Comparison of ENCODE assay signal across 1 cellular context in genomic region chr12:22624908-22625646, GRCh38.
TF ChIP-seq lines count a peak whose summit lies in the region.

ETNK1 (plus strand) TSS chr12:22625171; CDS start chr12:22625431, 260 bp downstream.

TF ChIP-seq in K562, 482 proteins besides CTCF, POLR2A, EP300 and RAD21 (continued from another document and continues in another):
- TF ChIP-seq TRIM25 (IDR thresholded peaks at IDR 0.05; ENCODE audit: borderline replicate concordance) (no peak), KHSRP (IDR thresholded peaks at IDR 0.05) (no peak), FOXA1 (IDR thresholded peaks at IDR 0.05; ENCODE audit: borderline replicate concordance) (no peak), NRF1 (conservative IDR thresholded peaks at IDR 0.05 in 1 of 2, IDR thresholded peaks at IDR 0.05 in 1 of 2) (peak; percentile 86 to 88), ZNF165 (CRISPR knock-in tag; IDR thresholded peaks at IDR 0.05; ENCODE audit: borderline replicate concordance) (no peak), SMAD4 (CRISPR knock-in tag; conservative IDR thresholded peaks at IDR 0.05) (0 out of 2 replicates have a peak, but pooled peaks have one; percentile 46), ZKSCAN1 (IDR thresholded peaks at IDR 0.05; ENCODE audit: low read depth, low read length) (no peak), CHAMP1 (IDR thresholded peaks at IDR 0.05) (peak; percentile 12; the same call in 1 of the 2 replicates), PHF8 (IDR thresholded peaks at IDR 0.05; ENCODE audit: borderline replicate concordance, low read length) (peak; percentile 91; the same call in 1 of the 2 replicates), ETS1 (conservative IDR thresholded peaks at IDR 0.05; ENCODE audit: control insufficient read depth, low read depth, low read length) (peak; percentile 83), XRCC5 (IDR thresholded peaks at IDR 0.05; ENCODE audit: low read depth, low read length) (peak; percentile 42; the same call in 1 of the 2 replicates), GABPA (tag; conservative IDR thresholded peaks at IDR 0.05; ENCODE audit: low read depth) (no peak), NR3C1 (CRISPR knock-in tag; IDR thresholded peaks at IDR 0.05) (peak; percentile 50; the same call in 1 of the 2 replicates), ZNF445 (CRISPR knock-in tag; IDR thresholded peaks at IDR 0.05; ENCODE audit: low read depth) (no peak), POLR2B (IDR thresholded peaks at IDR 0.05; ENCODE audit: low read depth, partially characterized antibody) (peak; percentile 92), RBM22 (IDR thresholded peaks at IDR 0.05; ENCODE audit: low read depth, low read length, poor library complexity, severe bottlenecking) (peak; percentile 28), TOE1 (IDR thresholded peaks at IDR 0.05; ENCODE audit: borderline replicate concordance) (0 out of 2 replicates have a peak, but pooled peaks have one; percentile 49), TOE1 (CRISPR knock-in tag; IDR thresholded peaks at IDR 0.05; ENCODE audit: borderline replicate concordance, low read depth) (no peak), ZNF282 (CRISPR knock-in tag; IDR thresholded peaks at IDR 0.05) (0 out of 2 replicates have a peak, but pooled peaks have one; percentile 39), SMC3 (conservative IDR thresholded peaks at IDR 0.05; ENCODE audit: insufficient read depth, low read depth, low read length) (no peak), HMGXB4 (CRISPR knock-in tag; IDR thresholded peaks at IDR 0.05) (no peak; the same call in 1 of the 2 replicates), ELF4 (CRISPR knock-in tag; IDR thresholded peaks at IDR 0.05) (no peak), XRCC3 (IDR thresholded peaks at IDR 0.05) (no peak), HMGN3 (IDR thresholded peaks at IDR 0.05; ENCODE audit: borderline replicate concordance, extremely low read depth, insufficient read length, low read depth, low read length) (peak; percentile 83), RAD51 (IDR thresholded peaks at IDR 0.05; ENCODE audit: borderline replicate concordance, low read depth) (no peak), U2AF1 (optimal IDR thresholded peaks at IDR 0.05; ENCODE audit: low read depth, low read length) (peak; percentile 44), MYBL2 (IDR thresholded peaks at IDR 0.05; ENCODE audit: low read depth) (no peak), MYBL2 (CRISPR knock-in tag; IDR thresholded peaks at IDR 0.05; ENCODE audit: borderline replicate concordance) (no peak), SMARCB1 (IDR thresholded peaks at IDR 0.05; ENCODE audit: insufficient read length, low read depth) (no peak), GMEB1 (CRISPR knock-in tag; IDR thresholded peaks at IDR 0.05) (peak; percentile 92), L3MBTL2 (IDR thresholded peaks at IDR 0.05) (peak; percentile 88; the same call in 1 of the 2 replicates), RB1 (IDR thresholded peaks at IDR 0.05; ENCODE audit: low read depth) (peak; percentile 67; the same call in 1 of the 2 replicates), CXXC5 (CRISPR knock-in tag; IDR thresholded peaks at IDR 0.05) (peak; percentile 94), COPS2 (conservative IDR thresholded peaks at IDR 0.05) (no peak), CHD2 (IDR thresholded peaks at IDR 0.05; ENCODE audit: low read depth, low read length) (no peak), MTA3 (IDR thresholded peaks at IDR 0.05; ENCODE audit: borderline replicate concordance) (0 out of 2 replicates have a peak, but pooled peaks have one; percentile 40), MCM5 (IDR thresholded peaks at IDR 0.05; ENCODE audit: low read depth) (no peak), FOXJ3 (CRISPR knock-in tag; IDR thresholded peaks at IDR 0.05) (no peak), SRF (CRISPR knock-in tag; IDR thresholded peaks at IDR 0.05) (no peak), CUX1 (CRISPR knock-in tag; IDR thresholded peaks at IDR 0.05) (no peak), KDM2B (CRISPR knock-in tag; IDR thresholded peaks at IDR 0.05) (no peak), ERF (CRISPR knock-in tag; IDR thresholded peaks at IDR 0.05) (0 out of 2 replicates have a peak, but pooled peaks have one; percentile 10), ZNF778 (CRISPR knock-in tag; IDR thresholded peaks at IDR 0.05) (no peak), PYGO2 (tag; IDR thresholded peaks at IDR 0.05) (no peak), ZNF24 (IDR thresholded peaks at IDR 0.05) (0 out of 2 replicates have a peak, but pooled peaks have one; percentile 29), KDM4B (IDR thresholded peaks at IDR 0.05; ENCODE audit: borderline replicate concordance in 2 of 2, low read depth in 1 of 2) (0 out of 4 replicates have a peak, but pooled peaks of 1 of the 2 experiments have one; percentile 39), EP400 (IDR thresholded peaks at IDR 0.05) (peak; percentile 80), POLR2G (IDR thresholded peaks at IDR 0.05; ENCODE audit: low read depth, low read length) (peak; percentile 99), ZNF277 (CRISPR knock-in tag; IDR thresholded peaks at IDR 0.05; ENCODE audit: borderline replicate concordance) (no peak), SFPQ (IDR thresholded peaks at IDR 0.05; ENCODE audit: low read depth, low read length) (no peak), GABPB1 (CRISPR knock-in tag; IDR thresholded peaks at IDR 0.05) (peak; percentile 74), NCOR1 (IDR thresholded peaks at IDR 0.05) (no peak), RBM17 (IDR thresholded peaks at IDR 0.05; ENCODE audit: borderline replicate concordance, low read depth, low read length) (no peak)
